16 cellular contexts compared by ENCODE assay signal in genomic region chr1:209107535-209107934, GRCh38.
DNase-seq lines count a peak whose midpoint lies in the region; ATAC-seq, FAIRE-seq and TF ChIP-seq lines count a peak whose summit lies in the region.
"Had no signal": no experiment of that assay in that cellular context is flagged by ENCODE, and none has a peak within 500 bp of the region (broad histone marks: within the 10 kb centered on the region; RNA-seq: fewer than 3 reads in every experiment).

No MANE protein-coding gene starts in this region.

- no CpG with 5 or more reads among the region's 10 CpGs for WGBS in mesendoderm (ENCODE audit: extremely low coverage, insufficient coverage, low lambda C conversion rate)

- no peaks in the 10 kb centered on the region for H3K9me3 Mint-ChIP-seq in activated T-cell treated with anti-CD3 and anti-CD28 coated beads, Interleukin-2, amount 50 U/mL, for 72 hours
- H3K9me3 Mint-ChIP-seq: activated naive CD8-positive, alpha-beta T cell treated with anti-CD3 and anti-CD28 coated beads, Interleukin-2, amount 50 U/mL, for 24 hours; stimulated activated effector memory CD8-positive, alpha-beta T cell treated with anti-CD3 and anti-CD28 coated beads, Interleukin-12 subunit alpha, Interleukin-12 subunit beta, amount 100 ng/mL, for 72 hours had no signal

- no peaks in the 10 kb centered on the region for H3K36me3 Mint-ChIP-seq in activated T-cell treated with anti-CD3 and anti-CD28 coated beads, Interleukin-2, amount 50 U/mL, for 72 hours (ENCODE audit: insufficient read depth in 2 of 2)
- H3K36me3 Mint-ChIP-seq: stimulated activated effector memory CD8-positive, alpha-beta T cell treated with anti-CD3 and anti-CD28 coated beads, Interleukin-12 subunit alpha, Interleukin-12 subunit beta, amount 100 ng/mL, for 72 hours had no signal

- no peak overlapping the region for H3K27ac ChIP-seq in mesendoderm (ENCODE audit: low read depth, low read length)
- H3K27ac ChIP-seq: colonic mucosa, psoas muscle had no signal

- no peak overlapping the region for H3K23ac ChIP-seq in mesendoderm (ENCODE audit: low read length)

- no peak overlapping the region for H4K5ac ChIP-seq in mesendoderm (ENCODE audit: low read length)

- no peak for DNase-seq in H54 (ENCODE audit: insufficient read length, low spot score)
- DNase-seq in mesendoderm, result no peak
- DNase-seq in activated T-cell treated with anti-CD3 and anti-CD28 coated beads, Interleukin-2, amount 50 U/mL, for 72 hours, result no peak
- DNase-seq in HK-2 (ENCODE audit: unreplicated experiment), result no peak
- DNase-seq: activated naive CD8-positive, alpha-beta T cell treated with anti-CD3 and anti-CD28 coated beads, Interleukin-2, amount 50 U/mL, for 24 hours; colonic mucosa; DMS79; midbrain; NCI-H524 treated with DMSO at 0.1 percent for 48 hours; psoas muscle; Right ventricle myocardium superior had no signal

- no peak overlapping the region for H3K56ac ChIP-seq in mesendoderm (ENCODE audit: low read length)

- no peaks in the 10 kb centered on the region for H3K27me3 ChIP-seq in mesendoderm (ENCODE audit: insufficient read depth, low read length, poor library complexity)
- H3K27me3 ChIP-seq: colonic mucosa had no signal

- no peak overlapping the region for H3K4me2 ChIP-seq in mesendoderm (ENCODE audit: low read length)

- H3K79me2 ChIP-seq in mesendoderm (ENCODE audit: control insufficient read depth, insufficient read depth, low read length), result no peaks in the 10 kb centered on the region

- H3K4me3 ChIP-seq in mesendoderm (ENCODE audit: low read length), result no peak overlapping the region
- H3K4me3 ChIP-seq: colonic mucosa, psoas muscle had no signal

- no peaks in the 10 kb centered on the region for H3K4me1 Mint-ChIP-seq in activated T-cell treated with anti-CD3 and anti-CD28 coated beads, Interleukin-2, amount 50 U/mL, for 72 hours (ENCODE audit: low read depth)
- H3K4me1 Mint-ChIP-seq: activated naive CD8-positive, alpha-beta T cell treated with anti-CD3 and anti-CD28 coated beads, Interleukin-2, amount 50 U/mL, for 24 hours; stimulated activated effector memory CD8-positive, alpha-beta T cell treated with anti-CD3 and anti-CD28 coated beads, Interleukin-12 subunit alpha, Interleukin-12 subunit beta, amount 100 ng/mL, for 72 hours had no signal

- ATAC-seq in GM18505 (IDR thresholded peaks at IDR 0.05; ENCODE audit: unreplicated experiment) (peak; percentile 53), GM21367 (IDR thresholded peaks at IDR 0.05; ENCODE audit: unreplicated experiment) (peak; percentile 48), HG02870 (IDR thresholded peaks at IDR 0.05; ENCODE audit: unreplicated experiment) (peak; percentile 50), HG03520 (IDR thresholded peaks at IDR 0.05; ENCODE audit: unreplicated experiment) (peak; percentile 54)
- no peak for ATAC-seq in activated T-cell treated with anti-CD3 and anti-CD28 coated beads, Interleukin-2, amount 50 U/mL, for 72 hours (replicated peaks in 1 of 2)
- ATAC-seq: activated naive CD8-positive, alpha-beta T cell treated with anti-CD3 and anti-CD28 coated beads, Interleukin-2, amount 50 U/mL, for 24 hours; psoas muscle; stimulated activated effector memory CD8-positive, alpha-beta T cell treated with anti-CD3 and anti-CD28 coated beads, Interleukin-12 subunit alpha, Interleukin-12 subunit beta, amount 100 ng/mL, for 72 hours had no signal

- peaks cover 6% of the 10 kb centered on the region for H3K4me1 ChIP-seq in mesendoderm (ENCODE audit: control insufficient read depth, low read depth, low read length)
- H3K4me1 ChIP-seq: colonic mucosa, psoas muscle had no signal

- H4K8ac ChIP-seq in mesendoderm (ENCODE audit: low read depth, low read length), result no peak overlapping the region

- H2BK120ac ChIP-seq in mesendoderm (ENCODE audit: low read depth, low read length), result no peak overlapping the region

- no peaks in the 10 kb centered on the region for H3K36me3 ChIP-seq in mesendoderm (ENCODE audit: control insufficient read depth, insufficient read depth, low read length)
- H3K36me3 ChIP-seq: colonic mucosa had no signal

- H2AK5ac ChIP-seq in mesendoderm (ENCODE audit: low read length), result no peak overlapping the region

- H3K4ac ChIP-seq in mesendoderm (ENCODE audit: low read depth, low read length), result no peak overlapping the region

- H2BK15ac ChIP-seq in mesendoderm (replicated peaks; ENCODE audit: low read depth), result no peak overlapping the region

- no peak overlapping the region for H3K9ac ChIP-seq in mesendoderm (ENCODE audit: low read length)

- no peak overlapping the region for H3K4me3 Mint-ChIP-seq in activated T-cell treated with anti-CD3 and anti-CD28 coated beads, Interleukin-2, amount 50 U/mL, for 72 hours
- H3K4me3 Mint-ChIP-seq: activated naive CD8-positive, alpha-beta T cell treated with anti-CD3 and anti-CD28 coated beads, Interleukin-2, amount 50 U/mL, for 24 hours; stimulated activated effector memory CD8-positive, alpha-beta T cell treated with anti-CD3 and anti-CD28 coated beads, Interleukin-12 subunit alpha, Interleukin-12 subunit beta, amount 100 ng/mL, for 72 hours had no signal

- FAIRE-seq in H54 (lab: Jason Lieb, UNC), result no peak

- H2BK5ac ChIP-seq in mesendoderm (ENCODE audit: low read length), result no peak overlapping the region

- peaks cover 6% of the 10 kb centered on the region for H3K27me3 Mint-ChIP-seq in activated T-cell treated with anti-CD3 and anti-CD28 coated beads, Interleukin-2, amount 50 U/mL, for 72 hours (ENCODE audit: low read depth)

- H3K18ac ChIP-seq in mesendoderm (ENCODE audit: low read length), result no peak overlapping the region

- TF ChIP-seq POLR2A in GM18505 (IDR thresholded peaks at IDR 0.05; ENCODE audit: borderline replicate concordance, extremely low read depth, insufficient read depth, insufficient read length), result peak; percentile 18
- TF ChIP-seq POLR2A in H54 (IDR thresholded peaks at IDR 0.05; ENCODE audit: low read depth, low read length), result no peak

- no peaks in the 10 kb centered on the region for H3K79me1 ChIP-seq in mesendoderm (ENCODE audit: low read length)

- no peak overlapping the region for H3K27ac Mint-ChIP-seq in activated T-cell treated with anti-CD3 and anti-CD28 coated beads, Interleukin-2, amount 50 U/mL, for 72 hours
- H3K27ac Mint-ChIP-seq: activated naive CD8-positive, alpha-beta T cell treated with anti-CD3 and anti-CD28 coated beads, Interleukin-2, amount 50 U/mL, for 24 hours; stimulated activated effector memory CD8-positive, alpha-beta T cell treated with anti-CD3 and anti-CD28 coated beads, Interleukin-12 subunit alpha, Interleukin-12 subunit beta, amount 100 ng/mL, for 72 hours had no signal

Comparison
In these comparisons a context has a peak if more than half of its experiments do, and no peak if none do; other contexts are left out.
1. ATAC-seq: peak in GM18505 (single experiment), GM21367 (single experiment), HG02870 (single experiment) and HG03520 (single experiment); none in activated T-cell treated with anti-CD3 and anti-CD28 coated beads, Interleukin-2, amount 50 U/mL, for 72 hours (0 of 2).